8 cellular contexts compared by ENCODE assay signal in the genomic region with DNA sequence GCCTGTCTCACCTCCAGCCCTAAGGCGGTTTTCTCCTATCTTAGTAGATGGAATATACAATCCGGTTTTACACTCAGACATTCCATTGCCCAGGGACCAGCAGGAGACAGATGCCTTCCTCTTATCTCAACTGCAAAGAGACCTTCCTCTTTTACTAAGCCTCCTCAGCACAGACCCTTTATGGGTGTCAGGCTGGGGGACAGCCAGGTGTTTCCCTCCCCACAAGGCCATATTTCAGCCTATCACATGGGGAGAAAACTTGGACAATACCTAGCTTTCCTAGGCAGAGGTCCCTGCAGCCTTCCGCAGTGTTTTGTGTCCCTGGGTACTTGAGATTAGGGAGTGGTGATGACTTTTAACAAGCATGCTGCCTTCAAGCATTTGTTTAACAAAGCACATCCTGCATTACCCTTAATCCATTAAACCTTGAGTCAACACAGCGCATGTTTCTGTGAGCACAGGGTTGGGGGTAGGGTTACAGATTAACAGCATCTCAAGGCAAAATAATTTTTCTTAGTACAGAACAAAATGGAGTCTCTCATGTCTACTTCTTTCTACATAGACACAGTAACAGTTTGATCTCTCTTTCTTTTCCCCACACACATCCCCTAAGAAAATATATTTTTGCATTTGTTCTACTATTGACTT.
DNase-seq lines count a peak whose midpoint lies in the region; TF ChIP-seq lines count a peak whose summit lies in the region.
"Not testable (repeated sequence)": the region's sequence is repeated elsewhere in the genome, so short reads cannot be mapped to it uniquely, and the experiment has no call there.

No MANE protein-coding gene starts in this region.

- POLR2A ChIA-PET in Caco-2 (lab: Charles Lee); HEK293 (lab: Yijun Ruan, JAX): not testable (repeated sequence)

- BruUV-seq in Caco-2 (replicated peaks; lab: Mats Ljungman, UMichigan), result not testable (repeated sequence)

- H3K36me3 Mint-ChIP-seq in Caco-2 (ENCODE audit: insufficient read depth, unreplicated experiment); progenitor cell of endocrine pancreas (ENCODE audit: insufficient read depth): not testable (repeated sequence)

- TF ChIP-seq CTCF in Caco-2 (IDR thresholded peaks at IDR 0.05; ENCODE audit: insufficient read depth in 1 of 2, low read depth in 1 of 2, low read length in 1 of 2, severe bottlenecking in 1 of 2, unreplicated experiment in 1 of 2); HEK293 (tag by site-specific recombination; IDR thresholded peaks at IDR 0.05); epithelial cell of esophagus (IDR thresholded peaks at IDR 0.05; ENCODE audit: insufficient read depth, low read depth, low read length, missing control alignments); kidney epithelial cell (IDR thresholded peaks at IDR 0.05; ENCODE audit: insufficient read depth, low read length, poor library complexity, severe bottlenecking); progenitor cell of endocrine pancreas (IDR thresholded peaks at IDR 0.05; ENCODE audit: unreplicated experiment): not testable (repeated sequence)

- H3K36me3 ChIP-seq in Caco-2 (ENCODE audit: control insufficient read depth, insufficient read depth, low read length); HEK293 (ENCODE audit: control insufficient read depth in 2 of 2, insufficient read depth in 1 of 2, low read length in 2 of 2); kidney epithelial cell (ENCODE audit: control insufficient read depth, insufficient read depth, low read length): not testable (repeated sequence)

- H3K27ac ChIP-seq in HEK293 (ENCODE audit: extremely low read depth, low read depth, low read length), result not testable (repeated sequence)

- not testable (repeated sequence) for H3K27me3 Mint-ChIP-seq in Caco-2 (ENCODE audit: insufficient read depth, unreplicated experiment); progenitor cell of endocrine pancreas

- CTCF ChIA-PET in Caco-2 (lab: Charles Lee); HEK293 (lab: Yijun Ruan, JAX): not testable (repeated sequence)

- H3K4me1 ChIP-seq in Caco-2, result peaks cover 53% of the 10 kb centered on the region
- not testable (repeated sequence) for H3K4me1 ChIP-seq in HEK293 (ENCODE audit: control insufficient read depth, insufficient read depth, low read length)

- H3K4me3 ChIP-seq in Caco-2 (ENCODE audit: low read depth, low read length); HEK293 (ENCODE audit: low read depth, low read length); epithelial cell of esophagus (ENCODE audit: low read length); kidney epithelial cell (ENCODE audit: low read depth, low read length): not testable (repeated sequence)

- H3K9me3 Mint-ChIP-seq in Caco-2 (ENCODE audit: unreplicated experiment), result peaks cover 25% of the 10 kb centered on the region
- H3K9me3 Mint-ChIP-seq in progenitor cell of endocrine pancreas (ENCODE audit: low read depth), result not testable (repeated sequence)

- not testable (repeated sequence) for H3K27me3 ChIP-seq in Caco-2 (replicated peaks; ENCODE audit: control insufficient read depth, insufficient read depth, low read length); kidney epithelial cell (ENCODE audit: control insufficient read depth, insufficient read depth, low read length)

- H3K9me3 ChIP-seq in Caco-2; HEK293 (ENCODE audit: control insufficient read depth, insufficient read depth, low read depth, low read length): not testable (repeated sequence)

- DNase-seq in Caco-2 (peak; percentile 79 to 84), NCI-H2029 (lab: John Stamatoyannopoulos, UW) (peak; percentile 29), NCI-H526 treated with DMSO at 0.1 percent for 48 hours (lab: John Stamatoyannopoulos, UW) (peak; percentile 89), OCI-M2 (lab: John Stamatoyannopoulos, UW; ENCODE audit: unreplicated experiment) (peak; percentile 33), epithelial cell of esophagus (ENCODE audit: low read depth) (peak; percentile 32), kidney epithelial cell (ENCODE audit: low read depth) (peak; percentile 2)
- not testable (repeated sequence) for DNase-seq in progenitor cell of endocrine pancreas (ENCODE audit: low spot score, unreplicated experiment)

- intact Hi-C loops in Caco-2 (cut with micrococcal nuclease; ENCODE audit: unreplicated experiment), result loop anchor here (2.0 kb wide), 1 partner anchor 76 kb away; no protein-coding TSS in a partner anchor

- peak overlapping the region; percentile 72 for H3K27ac Mint-ChIP-seq in Caco-2 (ENCODE audit: unreplicated experiment)
- H3K27ac Mint-ChIP-seq in progenitor cell of endocrine pancreas, result peak overlapping the region; percentile 88

- H3K4me1 Mint-ChIP-seq in Caco-2 (ENCODE audit: low read depth, unreplicated experiment), result peaks cover 26% of the 10 kb centered on the region
- H3K4me1 Mint-ChIP-seq in progenitor cell of endocrine pancreas (ENCODE audit: low read depth), result peaks cover 50% of the 10 kb centered on the region

- H3K4me3 Mint-ChIP-seq in Caco-2 (ENCODE audit: unreplicated experiment) (peak overlapping the region; percentile 37), progenitor cell of endocrine pancreas (ENCODE audit: low read depth) (peak overlapping the region; percentile 10)

TF ChIP-seq in HEK293, 187 proteins besides CTCF, POLR2A, EP300 and RAD21:
- peak; percentile 93 for TF ChIP-seq WT1 (tag by site-specific recombination; IDR thresholded peaks at IDR 0.05)
TF ChIP-seq in HEK293: peak in this region for 1; not testable (repeated sequence) for 186.
